ENCODE assay signal across 12 cellular contexts in genomic region chr2:46308081-46308480, GRCh38. TPM values are rescaled to one million over a fixed set of nuclear protein-coding genes. Genes with fewer than 3 reads are reported as not detected.
DNase-seq lines count a peak whose midpoint lies in the region; ATAC-seq and TF ChIP-seq lines count a peak whose summit lies in the region.
"Had no signal": no experiment of that assay in that cellular context is flagged by ENCODE, and none has a peak within 500 bp of the region (broad histone marks: within the 10 kb centered on the region; RNA-seq: fewer than 3 reads in every experiment).

No MANE protein-coding gene starts in this region.

- peak overlapping the region; percentile 6 to 55 for H3K9ac ChIP-seq in duodenal mucosa (ENCODE audit: low read depth in 1 of 2, low read length in 2 of 2)
- no peak overlapping the region for H3K9ac ChIP-seq in mucosa of rectum (ENCODE audit: low read depth in 1 of 2, low read length in 2 of 2)

- DNase-seq in cardiac muscle cell (ENCODE audit: low read depth in 1 of 2, low spot score in 1 of 2) (peak in 1 of 2 donors; percentile 61), cardiac septum (ENCODE audit: low spot score) (no peak), vagina (ENCODE audit: extremely low spot score in 2 of 2) (no peak), hippocampal formation (lab: John Stamatoyannopoulos, UW) (no peak)
- no peak for DNase-seq in activated CD4-positive, CD25-positive, alpha-beta regulatory T cell (lab: John Stamatoyannopoulos, UW)
- DNase-seq: DMS 273 treated with DMSO at 0.1 percent for 48 hours; naive thymus-derived CD4-positive, alpha-beta T cell; NCI-H2081 treated with DMSO at 0.1 percent for 48 hours; stimulated activated CD4-positive, alpha-beta T cell treated with anti-CD3 and anti-CD28 coated beads, Interleukin-12 subunit alpha, Interleukin-12 subunit beta, amount 100 ng/mL, for 4 hours had no signal

- H3K27me3 ChIP-seq in cardiac muscle cell (no peaks in the 10 kb centered on the region), duodenal mucosa (ENCODE audit: control insufficient read depth in 1 of 2, insufficient read depth in 2 of 2, low read length in 2 of 2) (no peaks in the 10 kb centered on the region), mucosa of rectum (ENCODE audit: control insufficient read depth in 2 of 2, insufficient read depth in 2 of 2, low read length in 2 of 2) (no peaks in the 10 kb centered on the region), vagina (no peaks in the 10 kb centered on the region)

- no peak for ATAC-seq in HG03469 (IDR thresholded peaks at IDR 0.05; ENCODE audit: unreplicated experiment)
- ATAC-seq: naive thymus-derived CD4-positive, alpha-beta T cell had no signal

- H3K4me3 ChIP-seq in cardiac muscle cell = no peak overlapping the region
- H3K4me3 ChIP-seq in duodenal mucosa (ENCODE audit: low read depth in 1 of 2, low read length in 2 of 2) = peak overlapping the region; percentile 1 to 53
- H3K4me3 ChIP-seq in mucosa of rectum (ENCODE audit: low read length in 2 of 2) = peak overlapping the region; percentile 31 to 34
- no peak overlapping the region for H3K4me3 ChIP-seq in vagina

- TF ChIP-seq CTCF in cardiac muscle cell (IDR thresholded peaks at IDR 0.05; ENCODE audit: low read depth, low read length) (peak; percentile 13), vagina (IDR thresholded peaks at IDR 0.05) (no peak)

- H3K36me3 ChIP-seq in cardiac muscle cell (no peaks in the 10 kb centered on the region), duodenal mucosa (ENCODE audit: control insufficient read depth in 1 of 2, insufficient read depth in 2 of 2, low read length in 2 of 2) (peaks cover 0 to 6% of the 10 kb centered on the region in 2 donors), mucosa of rectum (ENCODE audit: control insufficient read depth in 2 of 2, insufficient read depth in 2 of 2, low read length in 2 of 2) (peaks cover 3% of the 10 kb centered on the region in 2 donors), vagina (no peaks in the 10 kb centered on the region)

- no peak overlapping the region for H3K27ac ChIP-seq in cardiac muscle cell
- H3K27ac ChIP-seq in duodenal mucosa (ENCODE audit: low read depth, low read length) = peak overlapping the region; percentile 40
- H3K27ac ChIP-seq in mucosa of rectum (ENCODE audit: low read depth in 2 of 2, low read length in 2 of 2) = peak overlapping the region; percentile 64 to 66
- H3K27ac ChIP-seq in vagina = peak overlapping the region; percentile 25

- H3K4me1 ChIP-seq in cardiac muscle cell (ENCODE audit: low read depth) (peaks cover 13% of the 10 kb centered on the region), duodenal mucosa (ENCODE audit: control insufficient read depth in 1 of 2, insufficient read depth in 2 of 2, low read length in 2 of 2) (peaks cover 80 to 96% of the 10 kb centered on the region in 2 donors), mucosa of rectum (ENCODE audit: control insufficient read depth in 2 of 2, insufficient read depth in 2 of 2, low read length in 2 of 2) (peaks cover 45 to 62% of the 10 kb centered on the region in 2 donors), vagina (peaks cover 83% of the 10 kb centered on the region)

- H3K9me3 ChIP-seq in cardiac muscle cell (ENCODE audit: low read depth) (no peaks in the 10 kb centered on the region), duodenal mucosa (ENCODE audit: control insufficient read depth in 1 of 2, low read length in 2 of 2) (no peaks in the 10 kb centered on the region), mucosa of rectum (ENCODE audit: control insufficient read depth in 2 of 2, low read length in 2 of 2) (no peaks in the 10 kb centered on the region), vagina (no peaks in the 10 kb centered on the region)

- TF ChIP-seq POLR2A in vagina (IDR thresholded peaks at IDR 0.05) = no peak

- intact Hi-C loops in cardiac septum (cut with DNase I) = no loop called here
- intact Hi-C loops in vagina (cut with DNase I) = loop anchor here (5.0 kb wide), 1 partner anchor 39 kb away; no protein-coding TSS in a partner anchor

RNA-seq across cellular contexts. Expression of gene EPAS1, which starts 10.9 kb away (rescaled TPM):
- total RNA-seq in cardiac muscle cell = 4.8 and 7.3 TPM in 2 replicates
- 1.4 and 1.9 TPM in 2 replicates for polyA plus RNA-seq in cardiac muscle cell
- total RNA-seq in cardiac septum = 139 TPM
- 222 TPM for total RNA-seq in vagina

Comparison
In these comparisons a context has a peak if more than half of its experiments do, and no peak if none do; other contexts are left out.
1. RNA of gene EPAS1, which starts 10.9 kb away (total RNA-seq): 222 TPM in vagina (single experiment) and 139 TPM in cardiac septum (single experiment); 4.8 to 7.3 TPM in cardiac muscle cell; every median in the first group is over 10 times any median in the second.
2. H3K4me3 ChIP-seq: peak in duodenal mucosa (2 of 2) and mucosa of rectum (2 of 2); none in cardiac muscle cell (single experiment) and vagina (0 of 2).
3. H3K9ac ChIP-seq: peak in duodenal mucosa (2 of 2); none in mucosa of rectum (0 of 2).